Comparison of ENCODE assay signal across 9 cellular contexts in genomic region chr7:139034336-139034735, GRCh38. TPM values are rescaled to one million over a fixed set of nuclear protein-coding genes. Genes with fewer than 3 reads are reported as not detected.
DNase-seq lines count a peak whose midpoint lies in the region; ATAC-seq and TF ChIP-seq lines count a peak whose summit lies in the region.
"Had no signal": no experiment of that assay in that cellular context is flagged by ENCODE, and none has a peak within 500 bp of the region (broad histone marks: within the 10 kb centered on the region; RNA-seq: fewer than 3 reads in every experiment).

No MANE protein-coding gene starts in this region.

- H3K27ac ChIP-seq in DND-41 (ENCODE audit: low read length) (peak overlapping the region; percentile 89), brain microvascular endothelial cell (no peak overlapping the region)
- no peak overlapping the region for H3K27ac ChIP-seq in naive thymus-derived CD4-positive, alpha-beta T cell (ENCODE audit: low read depth, low read length)

- no peak overlapping the region for H3K27ac Mint-ChIP-seq in naive thymus-derived CD4-positive, alpha-beta T cell
- H3K27ac Mint-ChIP-seq: nephron progenitor cell had no signal

- H3K36me3 ChIP-seq in DND-41 (ENCODE audit: insufficient read depth, low read length) = peaks cover 54% of the 10 kb centered on the region
- peaks cover 14% of the 10 kb centered on the region for H3K36me3 ChIP-seq in brain microvascular endothelial cell (replicated peaks)
- H3K36me3 ChIP-seq in naive thymus-derived CD4-positive, alpha-beta T cell (ENCODE audit: control insufficient read depth in 2 of 3, insufficient read depth in 3 of 3, low read length in 3 of 3) = no peaks in the 10 kb centered on the region

- H3K79me2 ChIP-seq in DND-41 (ENCODE audit: insufficient read depth, low read length) = peaks cover 56% of the 10 kb centered on the region

- peak overlapping the region; percentile 15 to 91 (median 79) for H3K4me3 Mint-ChIP-seq in naive thymus-derived CD4-positive, alpha-beta T cell
- H3K4me3 Mint-ChIP-seq: nephron progenitor cell had no signal

- H4K20me1 ChIP-seq in DND-41 (ENCODE audit: insufficient read depth, low read length) = peaks cover 3% of the 10 kb centered on the region; the same call in 1 of the 2 replicates

- H3K4me1 ChIP-seq in DND-41 (ENCODE audit: insufficient read depth, low read length) = peaks cover 45% of the 10 kb centered on the region
- H3K4me1 ChIP-seq in naive thymus-derived CD4-positive, alpha-beta T cell (ENCODE audit: control insufficient read depth in 2 of 2, insufficient read depth in 2 of 2, low read length in 2 of 2) = peaks cover 0 to 6% of the 10 kb centered on the region in 2 donors

- no peaks in the 10 kb centered on the region for H3K27me3 Mint-ChIP-seq in naive thymus-derived CD4-positive, alpha-beta T cell

- no peak overlapping the region for H2AFZ ChIP-seq in DND-41 (ENCODE audit: low read depth, low read length)

- peak overlapping the region; percentile 92 for H3K9ac ChIP-seq in DND-41 (ENCODE audit: low read depth, low read length)

- H3K27me3 ChIP-seq in DND-41 (ENCODE audit: insufficient read depth, low read length, poor library complexity) (no peaks in the 10 kb centered on the region), brain microvascular endothelial cell (replicated peaks) (no peaks in the 10 kb centered on the region)
- no peaks in the 10 kb centered on the region for H3K27me3 ChIP-seq in naive thymus-derived CD4-positive, alpha-beta T cell (ENCODE audit: control insufficient read depth in 2 of 2, insufficient read depth in 2 of 2, low read length in 2 of 2)

- peaks cover 0 to under 1% (median 0%) of the 10 kb centered on the region in 11 donors for H3K9me3 Mint-ChIP-seq in naive thymus-derived CD4-positive, alpha-beta T cell

- peak overlapping the region; percentile 48 to 92; a peak in 3 of 4 replicates for H3K4me3 ChIP-seq in DND-41 (ENCODE audit: low read depth in 1 of 2, low read length in 2 of 2)
- H3K4me3 ChIP-seq in brain microvascular endothelial cell (ENCODE audit: low read depth, low read length) = peak overlapping the region; percentile 73
- no peak overlapping the region for H3K4me3 ChIP-seq in naive thymus-derived CD4-positive, alpha-beta T cell (ENCODE audit: low read length)

- peaks cover 7 to 40% (median 11%) of the 10 kb centered on the region in 7 donors for H3K4me1 Mint-ChIP-seq in naive thymus-derived CD4-positive, alpha-beta T cell

- TF ChIP-seq CTCF in DND-41 (IDR thresholded peaks at IDR 0.05; ENCODE audit: borderline replicate concordance, extremely low read depth, low read length, poor library complexity, severe bottlenecking) = no peak
- TF ChIP-seq CTCF in brain microvascular endothelial cell (IDR thresholded peaks at IDR 0.05; ENCODE audit: low read depth, low read length, missing control alignments) = no peak

- H3K9me3 ChIP-seq in DND-41 (ENCODE audit: insufficient read depth, low read length, severe bottlenecking) = no peaks in the 10 kb centered on the region
- no peaks in the 10 kb centered on the region for H3K9me3 ChIP-seq in naive thymus-derived CD4-positive, alpha-beta T cell (ENCODE audit: control insufficient read depth in 2 of 3, low read length in 3 of 3)

- POLR2A ChIA-PET in naive thymus-derived CD4-positive, alpha-beta T cell (lab: Charles Lee) = no interaction called here

- peak overlapping the region; percentile 89 for H3K4me2 ChIP-seq in DND-41 (ENCODE audit: insufficient read depth, low read length)

- DNase-seq in DND-41 (no peak), M059J (ENCODE audit: low read depth) (peak; percentile 51), brain microvascular endothelial cell (no peak), ecto neural progenitor cell (ENCODE audit: low spot score) (no peak), SKM-1 (lab: John Stamatoyannopoulos, UW; ENCODE audit: unreplicated experiment) (no peak)
- no peak for DNase-seq in naive thymus-derived CD4-positive, alpha-beta T cell
- DNase-seq in effector CD8-positive, alpha-beta T cell (lab: John Stamatoyannopoulos, UW) = no peak
- DNase-seq: nephron progenitor cell had no signal

- in situ Hi-C loops in brain microvascular endothelial cell (cut with HindIII; ENCODE audit: low pct_ligation_motif_present, low sequenced_read_pairs) = no loop called here

- H3K36me3 Mint-ChIP-seq in naive thymus-derived CD4-positive, alpha-beta T cell = peaks cover 0 to 11% (median 0%) of the 10 kb centered on the region in 5 donors

- ATAC-seq in DND-41 (ENCODE audit: insufficient read depth, low read depth) (no peak), HG02571 (IDR thresholded peaks at IDR 0.05; ENCODE audit: unreplicated experiment) (no peak)
- no peak for ATAC-seq in naive thymus-derived CD4-positive, alpha-beta T cell

- intact Hi-C loops in naive thymus-derived CD4-positive, alpha-beta T cell (cut with micrococcal nuclease) = loop anchor here in 1 of 2 donors (2.0 kb wide), 1 partner anchor 18 kb away; no protein-coding TSS in a partner anchor

- CTCF ChIA-PET in naive thymus-derived CD4-positive, alpha-beta T cell (lab: Charles Lee) = interaction anchor here (1.3 kb wide), 1 partner anchor 24 kb away, joined by 3 read pairs; no protein-coding TSS in a partner anchor

RNA-seq across cellular contexts. Expression of gene ZC3HAV1L, which starts 1.5 kb away (rescaled TPM):
- total RNA-seq in M059J (2014; rRNA removed; shearing (Covaris generic)) = 0.96 and 4.6 TPM in 2 replicates
- 10 to 100 TPM in 1 of 5 experiments, 1 to 10 TPM in 1, under 1 TPM in 3; 0.35 to 26.7 (median 0.78) TPM for total RNA-seq in naive thymus-derived CD4-positive, alpha-beta T cell
- polyA plus RNA-seq in naive thymus-derived CD4-positive, alpha-beta T cell = under 1 TPM in 1 of 2 donors, not detected in 1; 0.13 TPM

RNA-seq across cellular contexts. Expression of gene KIAA1549, which starts 53.1 kb away (rescaled TPM):
- total RNA-seq in M059J (2014; rRNA removed; shearing (Covaris generic)) = 2.6 and 3.9 TPM in 2 replicates
- under 1 TPM in 4 of 5 experiments, not detected in 1; 0.16 to 0.56 (median 0.25) TPM for total RNA-seq in naive thymus-derived CD4-positive, alpha-beta T cell
- polyA plus RNA-seq in naive thymus-derived CD4-positive, alpha-beta T cell = not detected
